Comparison of ENCODE assay signal across 23 cellular contexts in the genomic region with DNA sequence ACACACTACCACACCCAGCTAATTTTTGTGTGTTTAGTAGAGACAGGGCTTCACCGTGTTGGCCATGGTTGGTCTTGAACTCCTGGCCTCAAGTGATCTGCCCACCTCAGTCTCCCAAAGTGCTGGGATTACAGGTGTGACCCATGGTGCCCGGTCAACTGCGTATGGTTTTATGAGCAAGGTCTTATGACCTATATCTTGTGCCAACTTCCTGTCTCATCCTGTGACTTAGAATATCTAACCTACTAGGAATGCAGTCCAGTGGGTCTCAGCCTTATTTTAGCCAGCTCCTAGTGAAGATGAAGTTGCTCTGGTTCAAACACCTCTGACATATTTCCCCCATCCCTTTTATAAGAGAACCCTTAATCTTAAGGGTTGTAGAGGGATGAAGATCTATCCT.
"Had no signal": no experiment of that assay in that cellular context is flagged by ENCODE, and none has a peak within 500 bp of the region (broad histone marks: within the 10 kb centered on the region; RNA-seq: fewer than 3 reads in every experiment).

No MANE protein-coding gene starts in this region.

- FAIRE-seq: endometrium, kidney had no signal

- DNase-seq: cortex of kidney; effector memory CD4-positive, alpha-beta T cell; erythroblast; head of caudate nucleus; kidney; left colon; left ventricle myocardium superior; mucosa of descending colon; naive thymus-derived CD8-positive, alpha-beta T cell; spleen; stimulated activated CD4-positive, alpha-beta T cell treated with anti-CD3 and anti-CD28 coated beads, Interleukin-15, amount 100 ng/mL, for 24 hours; stimulated activated CD4-positive, alpha-beta T cell treated with anti-CD3 and anti-CD28 coated beads, Interleukin-1b, Interleukin-23, amount 100 ng/mL, for 48 hours; stimulated activated CD4-positive, alpha-beta T cell treated with anti-CD3 and anti-CD28 coated beads, Interleukin-4, amount 100 ng/mL, for 24 hours; upper lobe of right lung had no signal

- ATAC-seq: foreskin keratinocyte; left colon; left ventricle myocardium superior; mucosa of descending colon; naive thymus-derived CD8-positive, alpha-beta T cell; sciatic nerve; stimulated activated memory B cell treated with anti-CD40 and anti-IgM and Interleukin-4, amounts not matched to agents 10 μg/mL and 1 μg/mL and 100 μg/mL, for 72 hours; upper lobe of right lung had no signal

- H3K4me3 ChIP-seq: hepatocyte, mucosa of descending colon, spleen, tibial nerve, upper lobe of right lung, vagina had no signal

- H3K4me1 ChIP-seq: foreskin keratinocyte, tibial nerve, upper lobe of right lung, vagina had no signal

- H3K36me3 ChIP-seq: neutrophil, spleen, tibial nerve, upper lobe of right lung, vagina had no signal

- H3K9me3 ChIP-seq: mucosa of descending colon, neutrophil, tibial nerve, upper lobe of right lung, vagina had no signal

- H3K79me2 ChIP-seq: hepatocyte had no signal

- H3K27me3 ChIP-seq: hepatocyte, spleen, tibial nerve, vagina had no signal

- H3K4me3 Mint-ChIP-seq: naive thymus-derived CD8-positive, alpha-beta T cell; stimulated activated memory B cell treated with anti-CD40 and anti-IgM and Interleukin-4, amounts not matched to agents 10 μg/mL and 1 μg/mL and 100 μg/mL, for 72 hours; stimulated activated naive CD8-positive, alpha-beta T cell treated with anti-CD3 and anti-CD28 coated beads, Interleukin-15, Interleukin-2, amounts not matched to agents 100 ng/mL and 50 ng/mL, for 24 hours had no signal

- H3K4me2 ChIP-seq: hepatocyte had no signal

- H3K27ac Mint-ChIP-seq: naive thymus-derived CD8-positive, alpha-beta T cell; stimulated activated memory B cell treated with anti-CD40 and anti-IgM and Interleukin-4, amounts not matched to agents 10 μg/mL and 1 μg/mL and 100 μg/mL, for 72 hours; stimulated activated naive CD8-positive, alpha-beta T cell treated with anti-CD3 and anti-CD28 coated beads, Interleukin-15, Interleukin-2, amounts not matched to agents 100 ng/mL and 50 ng/mL, for 24 hours had no signal

- H3K27ac ChIP-seq: foreskin keratinocyte, hepatocyte, neutrophil, spleen, tibial nerve, upper lobe of right lung, vagina had no signal

- H2AFZ ChIP-seq: hepatocyte had no signal

- H3K36me3 Mint-ChIP-seq: naive thymus-derived CD8-positive, alpha-beta T cell; stimulated activated memory B cell treated with anti-CD40 and anti-IgM and Interleukin-4, amounts not matched to agents 10 μg/mL and 1 μg/mL and 100 μg/mL, for 72 hours had no signal
